8 cellular contexts compared by ENCODE assay signal in genomic region chr4:7206856-7207567, GRCh38. TPM values are rescaled to one million over a fixed set of nuclear protein-coding genes. Genes with fewer than 3 reads are reported as not detected.
DNase-seq lines count a peak whose midpoint lies in the region; ATAC-seq and TF ChIP-seq lines count a peak whose summit lies in the region.

No MANE protein-coding gene starts in this region.

- no peaks in the 10 kb centered on the region for H3K79me2 ChIP-seq in GM23248 (ENCODE audit: insufficient read depth)

- H3K9ac ChIP-seq in GM23248, result peak overlapping the region; percentile 74

- H3K4me3 ChIP-seq in GM23248 (peak overlapping the region; percentile 49), ascending aorta (peak overlapping the region in 1 of 2 donors; percentile 15), sigmoid colon (peak overlapping the region in 2 of 4 donors; percentile 8 to 12)

- in situ Hi-C loops in GM23248 (cut with MboI), result no loop called here

- peak overlapping the region; percentile 55; the same call in 1 of the 2 replicates for H2AFZ ChIP-seq in GM23248

- TF ChIP-seq POLR2A in sigmoid colon (IDR thresholded peaks at IDR 0.05), result no peak

- peaks cover 74% of the 10 kb centered on the region for H3K4me1 ChIP-seq in GM23248 (ENCODE audit: insufficient read depth)
- peaks cover 5 to 21% of the 10 kb centered on the region in 2 donors for H3K4me1 ChIP-seq in ascending aorta
- H3K4me1 ChIP-seq in sigmoid colon, result peaks cover 0 to 45% (median 35%) of the 10 kb centered on the region in 4 donors

- H3K27me3 ChIP-seq in GM23248 (replicated peaks; ENCODE audit: insufficient read depth) (no peaks in the 10 kb centered on the region), ascending aorta (no peaks in the 10 kb centered on the region), sigmoid colon (no peaks in the 10 kb centered on the region)

- peak overlapping the region; percentile 81 for H3K4me2 ChIP-seq in GM23248 (ENCODE audit: unreplicated experiment)

- 4% methylated on average over 20 to 21 of the region's 21 CpGs for WGBS in GM23248 (ENCODE audit: low coverage in 1 of 2, low lambda C conversion rate in 2 of 2, missing lambda C conversion rate in 2 of 2), 2 experiments
- 49 to 58% methylated on average over 21 of the region's 21 CpGs for WGBS in sigmoid colon, 2 donors

- DNase-seq in GM23248, result peak; percentile 98
- DNase-seq in ascending aorta (ENCODE audit: low spot score in 2 of 2), result peak; percentile 51 to 92
- peak; percentile 41 to 60 for DNase-seq in hippocampal formation (lab: John Stamatoyannopoulos, UW)
- peak; percentile 95 for DNase-seq in sigmoid colon
- no peak for DNase-seq in cerebellar nuclear complex (lab: John Stamatoyannopoulos, UW)
- DNase-seq in NCI-H69 (lab: John Stamatoyannopoulos, UW), result no peak
- DNase-seq in DMS114 treated with DMSO at 0.1 percent for 48 hours (lab: John Stamatoyannopoulos, UW; ENCODE audit: unreplicated experiment), result no peak

- ATAC-seq in HG03175 (IDR thresholded peaks at IDR 0.05; ENCODE audit: unreplicated experiment), result no peak

- H3F3A ChIP-seq in GM23248 (ENCODE audit: insufficient read depth), result peaks cover 34% of the 10 kb centered on the region

- H3K36me3 ChIP-seq in GM23248 (ENCODE audit: low read depth), result no peaks in the 10 kb centered on the region
- H3K36me3 ChIP-seq in ascending aorta, result no peaks in the 10 kb centered on the region
- H3K36me3 ChIP-seq in sigmoid colon, result no peaks in the 10 kb centered on the region

- intact Hi-C loops in ascending aorta (cut with DNase I), result loop anchor here (2.0 kb wide), 2 partner anchors 14 to 220 kb away; partner anchors contain the start of gene SORCS2
- intact Hi-C loops in sigmoid colon (cut with DNase I), result loop anchor here (2.0 to 5.0 kb wide), 2 partner anchors 44 to 85 kb away; no protein-coding TSS in a partner anchor

- no peaks in the 10 kb centered on the region for H3K9me2 ChIP-seq in GM23248 (ENCODE audit: insufficient read depth)

- H3K9me3 ChIP-seq in GM23248 (ENCODE audit: low read depth), result no peaks in the 10 kb centered on the region
- no peaks in the 10 kb centered on the region for H3K9me3 ChIP-seq in ascending aorta
- no peaks in the 10 kb centered on the region for H3K9me3 ChIP-seq in sigmoid colon

- H3K27ac ChIP-seq in GM23248 (peak overlapping the region; percentile 95), ascending aorta (peak overlapping the region; percentile 70 to 80), sigmoid colon (peak overlapping the region; percentile 77 to 88 (median 82))

- no peaks in the 10 kb centered on the region for H4K20me1 ChIP-seq in GM23248 (ENCODE audit: insufficient read depth)

- TF ChIP-seq CTCF in ascending aorta (IDR thresholded peaks at IDR 0.05) (no peak), sigmoid colon (IDR thresholded peaks at IDR 0.05) (no peak)

- TF ChIP-seq EP300 in sigmoid colon (IDR thresholded peaks at IDR 0.05), result no peak

RNA-seq across cellular contexts. Expression of gene SORCS2, which starts 14.7 kb away (rescaled TPM):
- 1.4 and 4.3 TPM in 2 replicates for total RNA-seq in GM23248 (2014; rRNA removed; shearing (Covaris generic))
- polyA plus RNA-seq in GM23248 (2016; fragmentation: Nextera tagmentation; extraction: Ambion mirVana) (0.38 and 0.74 TPM in 2 replicates), sigmoid colon (1 to 10 TPM in 1 of 3 donors, not detected in 2; 1.8 TPM)
- total RNA-seq in ascending aorta (0.32 TPM), sigmoid colon (1 to 10 TPM; 2.0 to 6.4 (median 4.0) TPM)

Comparison
In these comparisons a context has a peak if more than half of its experiments do, and no peak if none do; other contexts are left out.
1. DNase-seq: peak in GM23248 (single experiment), ascending aorta (2 of 2), hippocampal formation (2 of 2) and sigmoid colon (single experiment); none in cerebellar nuclear complex (0 of 2), NCI-H69 (single experiment) and DMS114 treated with DMSO at 0.1 percent for 48 hours (single experiment).
2. Peak in every context shown above with its lines, with median percentiles within 50 percentile points of each other: H3K27ac ChIP-seq.